ENCODE assay signal across 1 cellular context in genomic region chr14:37032863-37033262, GRCh38.
TF ChIP-seq lines count a peak whose summit lies in the region.

No MANE protein-coding gene starts in this region.

TF ChIP-seq in K562, 482 proteins besides CTCF, POLR2A, EP300 and RAD21 (continued from another document):
- TF ChIP-seq ZBTB11 (CRISPR knock-in tag; IDR thresholded peaks at IDR 0.05), result no peak
- no peak for TF ChIP-seq BHLHE40 (IDR thresholded peaks at IDR 0.05; ENCODE audit: low read length)
- TF ChIP-seq RCOR1 (IDR thresholded peaks at IDR 0.05; ENCODE audit: borderline replicate concordance in 1 of 2, low read depth in 2 of 2, low read length in 2 of 2), result no peak
